In genomic region chr9:100589582-100589981, GRCh38 we compare ENCODE assay signal across 17 cellular contexts. TPM values are rescaled to one million over a fixed set of nuclear protein-coding genes. Genes with fewer than 3 reads are reported as not detected.
DNase-seq lines count a peak whose midpoint lies in the region; ATAC-seq, FAIRE-seq and TF ChIP-seq lines count a peak whose summit lies in the region.
"Had no signal": no experiment of that assay in that cellular context is flagged by ENCODE, and none has a peak within 500 bp of the region (broad histone marks: within the 10 kb centered on the region; RNA-seq: fewer than 3 reads in every experiment).

No MANE protein-coding gene starts in this region.

- no peak overlapping the region for H3K4me3 Mint-ChIP-seq in activated T-helper 2 cell treated with anti-CD3 and anti-CD28 coated beads, Interferon-gamma antibody, Interleukin-2, Interleukin-4, amounts not matched to agents 10 μg/mL and 5 μg/mL and 100 μg/mL, durations not matched to agents 14 hours and 24 hours and 36 hours (ENCODE audit: low read depth)
- H3K4me3 Mint-ChIP-seq: CD14-positive monocyte had no signal

- no peak overlapping the region for H3K9ac ChIP-seq in K562 (ENCODE audit: insufficient read depth in 1 of 2, low read depth in 2 of 2, low read length in 2 of 2)

- in situ Hi-C loops in K562 (cut with MboI) = loop anchor here (25.0 kb wide), 2 partner anchors 252 to 552 kb away; no protein-coding TSS in a partner anchor

- no peaks in the 10 kb centered on the region for H3K4me1 Mint-ChIP-seq in activated T-helper 2 cell treated with anti-CD3 and anti-CD28 coated beads, Interferon-gamma antibody, Interleukin-2, Interleukin-4, amounts not matched to agents 10 μg/mL and 5 μg/mL and 100 μg/mL, durations not matched to agents 14 hours and 24 hours and 36 hours (ENCODE audit: low read depth)
- H3K4me1 Mint-ChIP-seq: CD14-positive monocyte had no signal

- no peak for TF ChIP-seq EP300 in K562 (IDR thresholded peaks at IDR 0.05; ENCODE audit: low read length)

- no peak overlapping the region for H2AFZ ChIP-seq in K562 (ENCODE audit: low read depth, low read length)

- no peak for TF ChIP-seq RAD21 in K562 (CRISPR knock-in tag; conservative IDR thresholded peaks at IDR 0.05 in 1 of 2, IDR thresholded peaks at IDR 0.05 in 1 of 2)

- POLR2A ChIA-PET in K562 (lab: Yijun Ruan, JAX) = interaction anchor here (0.7 kb wide), 1 partner anchor 762 kb away, joined by 5 read pairs; no protein-coding TSS in a partner anchor

- ATAC-seq in K562 (no peak), GM18517 (IDR thresholded peaks at IDR 0.05; ENCODE audit: unreplicated experiment) (no peak), GM21360 (IDR thresholded peaks at IDR 0.05; ENCODE audit: unreplicated experiment) (no peak)
- ATAC-seq: left lung had no signal

- H3K4me3 ChIP-seq in AG10803 (ENCODE audit: low read length) (no peak overlapping the region), K562 (no peak overlapping the region), fibroblast of pulmonary artery (replicated peaks; ENCODE audit: low read depth, low read length) (no peak overlapping the region)
- H3K4me3 ChIP-seq: left lung, suprapubic skin, vagina had no signal

- no peaks in the 10 kb centered on the region for H4K20me1 ChIP-seq in K562 (replicated peaks; ENCODE audit: control insufficient read depth, insufficient read depth, low read length)

- no peak overlapping the region for H3K27ac ChIP-seq in K562 (ENCODE audit: extremely low read depth, low read depth, low read length)
- H3K27ac ChIP-seq: left lung, suprapubic skin, vagina had no signal

- H3K36me3 Mint-ChIP-seq in activated T-helper 2 cell treated with anti-CD3 and anti-CD28 coated beads, Interferon-gamma antibody, Interleukin-2, Interleukin-4, amounts not matched to agents 10 μg/mL and 5 μg/mL and 100 μg/mL, durations not matched to agents 14 hours and 24 hours and 36 hours (ENCODE audit: low read depth) = no peaks in the 10 kb centered on the region
- H3K36me3 Mint-ChIP-seq: CD14-positive monocyte had no signal

- TF ChIP-seq CTCF in AG10803 (conservative IDR thresholded peaks at IDR 0.05; ENCODE audit: low read length) (no peak), K562 (IDR thresholded peaks at IDR 0.05 in 2 of 3, conservative IDR thresholded peaks at IDR 0.05 in 1 of 3; ENCODE audit: insufficient read depth in 2 of 3, low read depth in 1 of 3, low read length in 3 of 3) (no peak), fibroblast of pulmonary artery (IDR thresholded peaks at IDR 0.05; ENCODE audit: low read length, missing control alignments) (no peak)

- DNase-seq in AG10803 (ENCODE audit: low read depth) = peak; percentile 41
- DNase-seq in M059J (ENCODE audit: low read depth) = peak; percentile 73
- no peak for DNase-seq in K562 (ENCODE audit: extremely low read depth in 1 of 4, low spot score in 3 of 4)
- DNase-seq in fibroblast of pulmonary artery (ENCODE audit: low read depth) = peak; percentile 65
- no peak for DNase-seq in activated T-helper 2 cell treated with anti-CD3 and anti-CD28 coated beads, Interferon-gamma antibody, Interleukin-2, Interleukin-4, amounts not matched to agents 10 μg/mL and 5 μg/mL and 100 μg/mL, durations not matched to agents 14 hours and 24 hours and 36 hours (ENCODE audit: low spot score)
- no peak for DNase-seq in SIG-M5 treated with dmso at 0.1 percent for 504 hours (lab: John Stamatoyannopoulos, UW; ENCODE audit: unreplicated experiment)
- DNase-seq: activated CD4-positive, alpha-beta T cell treated with anti-CD3 and anti-CD28 coated beads, Interleukin-2, amount 50 U/mL, for 4 hours; anterior cingulate cortex; cortex of kidney; left lung; NCI-H1436; NCI-H2171 treated with DMSO at 0.1 percent for 48 hours had no signal

- no peak overlapping the region for H3K27ac Mint-ChIP-seq in activated T-helper 2 cell treated with anti-CD3 and anti-CD28 coated beads, Interferon-gamma antibody, Interleukin-2, Interleukin-4, amounts not matched to agents 10 μg/mL and 5 μg/mL and 100 μg/mL, durations not matched to agents 14 hours and 24 hours and 36 hours
- H3K27ac Mint-ChIP-seq: CD14-positive monocyte had no signal

- H3K9me3 Mint-ChIP-seq in activated T-helper 2 cell treated with anti-CD3 and anti-CD28 coated beads, Interferon-gamma antibody, Interleukin-2, Interleukin-4, amounts not matched to agents 10 μg/mL and 5 μg/mL and 100 μg/mL, durations not matched to agents 14 hours and 24 hours and 36 hours = no peaks in the 10 kb centered on the region

- no peak for FAIRE-seq in K562 (lab: Jason Lieb, UNC)

- no peaks in the 10 kb centered on the region for H3K79me2 ChIP-seq in K562 (ENCODE audit: control insufficient read depth, insufficient read depth, low read length)

- TF ChIP-seq POLR2A in K562 (conservative IDR thresholded peaks at IDR 0.05) = no peak

- CTCF ChIA-PET in K562 (lab: Yijun Ruan, JAX; ENCODE audit: low intra/inter-chr PET ratio) = no interaction called here

- no peak overlapping the region for H3K4me2 ChIP-seq in K562 (ENCODE audit: insufficient read depth, low read length)

- peaks cover 5 to 20% of the 10 kb centered on the region in 2 experiments; a peak in 3 of 5 replicates for H3K27me3 ChIP-seq in K562 (ENCODE audit: control insufficient read depth in 2 of 2, insufficient read depth in 2 of 2, low read length in 2 of 2)
- H3K27me3 ChIP-seq: left lung, suprapubic skin, vagina had no signal

- 0% methylated on average over 5 of the region's 5 CpGs for WGBS in K562 (ENCODE audit: insufficient coverage, low coverage, missing lambda C conversion rate)

- intact Hi-C loops in K562 (cut with micrococcal nuclease) = no loop called here
- intact Hi-C loops in activated T-helper 2 cell treated with anti-CD3 and anti-CD28 coated beads, Interferon-gamma antibody, Interleukin-2, Interleukin-4, amounts not matched to agents 10 μg/mL and 5 μg/mL and 100 μg/mL, durations not matched to agents 14 hours and 24 hours and 36 hours (cut with micrococcal nuclease) = no loop called here

- H3K36me3 ChIP-seq in K562 (ENCODE audit: control insufficient read depth, insufficient read depth, low read length) = no peaks in the 10 kb centered on the region
- H3K36me3 ChIP-seq: left lung, suprapubic skin, vagina had no signal

- no peaks in the 10 kb centered on the region for H3K9me1 ChIP-seq in K562 (ENCODE audit: control insufficient read depth, insufficient read depth, low read length)

- H3K27me3 Mint-ChIP-seq in activated T-helper 2 cell treated with anti-CD3 and anti-CD28 coated beads, Interferon-gamma antibody, Interleukin-2, Interleukin-4, amounts not matched to agents 10 μg/mL and 5 μg/mL and 100 μg/mL, durations not matched to agents 14 hours and 24 hours and 36 hours (ENCODE audit: low read depth) = no peaks in the 10 kb centered on the region

- no peaks in the 10 kb centered on the region for H3K4me1 ChIP-seq in K562 (replicated peaks in 1 of 2; ENCODE audit: control insufficient read depth in 2 of 2, insufficient read depth in 2 of 2, low read length in 2 of 2)
- H3K4me1 ChIP-seq: left lung, suprapubic skin, vagina had no signal

- H3K9me3 ChIP-seq in K562 (replicated peaks; ENCODE audit: control insufficient read depth, insufficient read depth, low read depth, low read length) = no peaks in the 10 kb centered on the region
- H3K9me3 ChIP-seq: left lung, suprapubic skin, vagina had no signal

- BruUV-seq in K562 (replicated peaks; lab: Mats Ljungman, UMichigan) = no TSS peak

TF ChIP-seq in K562, 482 proteins besides CTCF, POLR2A, EP300 and RAD21 (continues in another document):
- TF ChIP-seq NFE2 (IDR thresholded peaks at IDR 0.05; ENCODE audit: low read depth) = 0 out of 2 replicates have a peak, but pooled peaks have one; percentile 7
- 0 out of 2 replicates have a peak, but pooled peaks have one; percentile 23 for TF ChIP-seq NFE2L1 (tag; IDR thresholded peaks at IDR 0.05; ENCODE audit: borderline replicate concordance, low read depth)
- 0 out of 2 replicates have a peak, but pooled peaks have one; percentile 10 for TF ChIP-seq JUND (IDR thresholded peaks at IDR 0.05; ENCODE audit: borderline replicate concordance, low read depth, low read length)
- TF ChIP-seq JUND (tag; IDR thresholded peaks at IDR 0.05; ENCODE audit: borderline replicate concordance, low read depth, low read length) = 0 out of 3 replicates have a peak, but pooled peaks have one; percentile 24
- 0 out of 2 replicates have a peak, but pooled peaks have one; percentile 17 for TF ChIP-seq FOSL1 (tag; conservative IDR thresholded peaks at IDR 0.05)
- TF ChIP-seq HDAC1 (IDR thresholded peaks at IDR 0.05) = no peak

RNA-seq across cellular contexts. Expression of gene CAVIN4, which starts 11.7 kb away (rescaled TPM):
- 0.37 and 0.59 TPM in 2 replicates for total RNA-seq in M059J (2014; rRNA removed; shearing (Covaris generic))
- total RNA-seq in K562 (2011; cell fraction: chromatin; rRNA removed; ENCODE audit: low replicate concordance) = 0.28 and 0.90 TPM in 2 replicates
- 0.17 and 0.26 TPM in 2 replicates for total RNA-seq in K562 (2011; cell fraction: nucleolus; rRNA removed)
- total RNA-seq in K562 (2011; cell fraction: nucleoplasm; rRNA removed) = 0.61 and 0.73 TPM in 2 replicates
- total RNA-seq in K562 (2014; rRNA removed) (0.12 and 0.23 TPM in 2 replicates), K562 (2014; rRNA removed; fragmentation: Illumina TruSeq; extraction: Trizol) (0.29 TPM in 2 replicates), K562 (2015; rRNA removed; fragmentation: Illumina TruSeq; extraction: Trizol) (0.25 and 0.30 TPM in 2 replicates), K562 (2021) (0.18 and 0.20 TPM in 2 replicates)
- polyA plus RNA-seq in K562 (2011; rRNA removed) (0.05 and 0.11 TPM in 2 replicates), K562 (2014; fragmentation: Illumina TruSeq; extraction: Trizol) (0.19 and 0.27 TPM in 2 replicates), K562 (2014; fragmentation: Nextera tagmentation; extraction: Ambion mirVana) (under 1 TPM; 0.06 TPM), K562 (2014; rRNA removed) (0.08 and 0.11 TPM in 2 replicates)
- polyA plus RNA-seq in K562 (2011; cell fraction: cytosol; rRNA removed) = 0.04 TPM in 1 of 2 replicates, not detected in the other
- polyA plus RNA-seq in K562 (2011; cell fraction: nucleus; rRNA removed) = 0.14 and 0.20 TPM in 2 replicates
- polyA plus RNA-seq in K562 (2012) = 0.16 and 0.18 TPM in 2 replicates
- 0.18 and 0.33 TPM in 2 replicates for polyA minus RNA-seq in K562 (2011; rRNA and poly(A)+ RNA removed)
- polyA minus RNA-seq in K562 (2011; cell fraction: cytosol; rRNA and poly(A)+ RNA removed) = not detected in 2 replicates
- polyA minus RNA-seq in K562 (2011; cell fraction: nucleus; rRNA and poly(A)+ RNA removed) = 0.27 and 0.33 TPM in 2 replicates
- 0.23 and 0.34 TPM in 2 replicates for total RNA-seq in activated T-helper 2 cell treated with anti-CD3 and anti-CD28 coated beads, Interferon-gamma antibody, Interleukin-2, Interleukin-4, amounts not matched to agents 10 μg/mL and 5 μg/mL and 100 μg/mL, durations not matched to agents 14 hours and 24 hours and 36 hours
- polyA plus RNA-seq: CD14-positive monocyte had no signal

Comparison
In these comparisons a context has a peak if more than half of its experiments do, and no peak if none do; other contexts are left out.
1. DNase-seq: peak in AG10803 (single experiment), M059J (single experiment) and fibroblast of pulmonary artery (single experiment); none in K562 (0 of 4), activated T-helper 2 cell treated with anti-CD3 and anti-CD28 coated beads, Interferon-gamma antibody, Interleukin-2, Interleukin-4, amounts not matched to agents 10 μg/mL and 5 μg/mL and 100 μg/mL, durations not matched to agents 14 hours and 24 hours and 36 hours (single experiment) and SIG-M5 treated with dmso at 0.1 percent for 504 hours (single experiment).